8 cellular contexts compared by ENCODE assay signal in the genomic region with DNA sequence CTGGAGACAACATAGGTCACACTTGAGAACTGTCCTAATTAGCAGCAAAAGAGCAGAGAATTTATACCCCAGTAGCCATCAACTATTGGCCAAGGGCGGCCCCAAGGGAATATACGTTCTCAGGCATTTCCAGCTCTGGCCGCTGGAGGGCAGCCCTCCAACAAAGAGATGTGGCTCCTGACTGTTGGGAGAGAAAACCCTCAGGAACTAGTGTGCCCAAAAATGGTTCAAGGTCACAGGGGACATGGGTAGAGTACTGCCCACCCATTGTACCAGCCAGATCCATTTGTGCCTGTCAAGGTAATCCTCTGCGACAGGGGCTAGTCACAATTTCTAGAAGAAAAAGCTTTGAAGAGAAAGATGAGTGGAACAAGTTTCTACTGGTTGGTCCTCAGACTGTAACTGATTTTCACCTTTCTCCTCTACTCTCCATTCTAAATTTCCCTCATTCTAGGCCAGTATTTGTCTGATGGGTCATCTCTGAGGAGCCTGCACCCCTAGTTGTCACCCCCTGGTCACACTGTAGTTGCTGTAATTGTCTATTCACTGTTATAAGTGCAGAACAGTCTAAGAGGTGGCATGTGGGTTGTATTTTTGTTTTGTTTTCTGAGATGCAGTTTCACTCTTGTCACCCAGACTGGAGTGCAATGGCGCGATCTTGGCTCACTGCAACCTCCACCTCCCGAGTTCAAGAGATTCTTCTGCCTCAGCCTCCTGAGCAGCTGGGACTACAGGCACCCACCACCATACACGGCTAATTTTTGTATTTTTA. TPM values are rescaled to one million over a fixed set of nuclear protein-coding genes. Genes with fewer than 3 reads are reported as not detected.
A peak's percentile ranks its signal among the peaks of the same experiment; 100 is the strongest.
DNase-seq lines count a peak whose midpoint lies in the region; ATAC-seq and TF ChIP-seq lines count a peak whose summit lies in the region.

No MANE protein-coding gene starts in this region.

- CTCF ChIA-PET in HEK293T (lab: Yijun Ruan, JAX): interaction anchor here (0.6 to 1.6 kb wide), 14 partner anchors 9 to 391 kb away, joined by 3 to 9 read pairs (median 4); a partner anchor contains a TSS

- DNase-seq in GM04504 (ENCODE audit: low read depth) (peak; percentile 24), HEK293T (ENCODE audit: extremely low spot score) (peak; percentile 87), NCI-H1092 treated with DMSO at 0.1 percent for 48 hours (lab: John Stamatoyannopoulos, UW) (peak; percentile 68), SW 1271 (lab: John Stamatoyannopoulos, UW) (peak; percentile 31 to 44), adrenal gland (peak; percentile 57 to 88 (median 71)), hepatic stellate cell (ENCODE audit: low spot score) (peak; percentile 44), smooth muscle cell (lab: John Stamatoyannopoulos, UW; ENCODE audit: unreplicated experiment) (peak; percentile 22)

- H3F3A ChIP-seq in smooth muscle cell (ENCODE audit: low read depth): no peaks in the 10 kb centered on the region

- TF ChIP-seq CTCF in adrenal gland (IDR thresholded peaks at IDR 0.05) (peak; percentile 68 to 90 (median 74)), smooth muscle cell (IDR thresholded peaks at IDR 0.05; ENCODE audit: borderline replicate concordance, insufficient read depth, poor library complexity, severe bottlenecking) (peak; percentile 86)

- no peaks in the 10 kb centered on the region for H3K79me2 ChIP-seq in smooth muscle cell (ENCODE audit: low read depth)

- no peak for TF ChIP-seq POLR2A in adrenal gland (IDR thresholded peaks at IDR 0.05)

- H3K4me3 ChIP-seq in adrenal gland: no peak overlapping the region
- H3K4me3 ChIP-seq in smooth muscle cell: no peak overlapping the region

- intact Hi-C loops in adrenal gland (cut with DNase I): loop anchor here in 1 of 2 donors (5.0 to 10.0 kb wide), 2 partner anchors 189 to 386 kb away; no protein-coding TSS in a partner anchor

- WGBS in adrenal gland, 4 donors: 41 to 55% (median 44%) methylated on average over 7 to 8 of the region's 8 CpGs
- WGBS in smooth muscle cell (ENCODE audit: low lambda C conversion rate): 46% methylated on average over 8 of the region's 8 CpGs

- no peak overlapping the region for H3K4me2 ChIP-seq in smooth muscle cell

- H3K4me1 ChIP-seq in adrenal gland (replicated peaks in 1 of 2) (no peaks in the 10 kb centered on the region), smooth muscle cell (ENCODE audit: low read depth) (no peaks in the 10 kb centered on the region)

- H3K36me3 ChIP-seq in adrenal gland (replicated peaks in 1 of 2) (no peaks in the 10 kb centered on the region), smooth muscle cell (ENCODE audit: low read depth) (no peaks in the 10 kb centered on the region)

- POLR2A ChIA-PET in HEK293T (lab: Yijun Ruan, JAX): no interaction called here

- H3K27me3 ChIP-seq in adrenal gland (no peaks in the 10 kb centered on the region), smooth muscle cell (ENCODE audit: low read depth) (no peaks in the 10 kb centered on the region)

- H2AFZ ChIP-seq in smooth muscle cell (ENCODE audit: low read depth): no peak overlapping the region

- H3K9me3 ChIP-seq in adrenal gland (replicated peaks in 1 of 3): no peaks in the 10 kb centered on the region
- no peaks in the 10 kb centered on the region for H3K9me3 ChIP-seq in smooth muscle cell (replicated peaks; ENCODE audit: low read depth)

- no peak overlapping the region for H3K9ac ChIP-seq in smooth muscle cell (ENCODE audit: low read depth)

- ATAC-seq in HG03097 (IDR thresholded peaks at IDR 0.05; ENCODE audit: low FRiP score, unreplicated experiment): no peak

- H3K27ac ChIP-seq in adrenal gland (no peak overlapping the region), smooth muscle cell (ENCODE audit: low read depth) (no peak overlapping the region)

- H4K20me1 ChIP-seq in smooth muscle cell (ENCODE audit: low read depth): no peaks in the 10 kb centered on the region

TF ChIP-seq in HEK293T, 16 proteins besides CTCF, POLR2A, EP300 and RAD21:
- TF ChIP-seq NFRKB (IDR thresholded peaks at IDR 0.05) (no peak), L3MBTL2 (conservative IDR thresholded peaks at IDR 0.05) (no peak), ARNT (IDR thresholded peaks at IDR 0.05) (no peak), FOXK2 (IDR thresholded peaks at IDR 0.05) (no peak), HDGF (IDR thresholded peaks at IDR 0.05; ENCODE audit: borderline replicate concordance) (no peak), FOXA1 (IDR thresholded peaks at IDR 0.05) (no peak), ZNF384 (IDR thresholded peaks at IDR 0.05) (no peak), TARDBP (IDR thresholded peaks at IDR 0.05) (no peak), SUZ12 (IDR thresholded peaks at IDR 0.05) (no peak), ELF4 (IDR thresholded peaks at IDR 0.05) (no peak), CTBP1 (IDR thresholded peaks at IDR 0.05; ENCODE audit: borderline replicate concordance) (no peak), SP1 (IDR thresholded peaks at IDR 0.05) (no peak), LEF1 (IDR thresholded peaks at IDR 0.05; ENCODE audit: borderline replicate concordance) (no peak), FOXM1 (IDR thresholded peaks at IDR 0.05; ENCODE audit: borderline replicate concordance) (no peak), BHLHE40 (IDR thresholded peaks at IDR 0.05; ENCODE audit: borderline replicate concordance) (no peak)
- TF ChIP-seq, protein P1, sequence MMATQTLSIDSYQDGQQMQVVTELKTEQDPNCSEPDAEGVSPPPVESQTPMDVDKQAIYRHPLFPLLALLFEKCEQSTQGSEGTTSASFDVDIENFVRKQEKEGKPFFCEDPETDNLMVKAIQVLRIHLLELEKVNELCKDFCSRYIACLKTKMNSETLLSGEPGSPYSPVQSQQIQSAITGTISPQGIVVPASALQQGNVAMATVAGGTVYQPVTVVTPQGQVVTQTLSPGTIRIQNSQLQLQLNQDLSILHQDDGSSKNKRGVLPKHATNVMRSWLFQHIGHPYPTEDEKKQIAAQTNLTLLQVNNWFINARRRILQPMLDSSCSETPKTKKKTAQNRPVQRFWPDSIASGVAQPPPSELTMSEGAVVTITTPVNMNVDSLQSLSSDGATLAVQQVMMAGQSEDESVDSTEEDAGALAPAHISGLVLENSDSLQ (IDR thresholded peaks at IDR 0.05): no peak

RNA-seq across cellular contexts. Expression of a gene that starts 14.7 kb away (rescaled TPM):
- total RNA-seq in adrenal gland: not detected
- not detected for polyA plus RNA-seq in adrenal gland
- not detected in 2 replicates for total RNA-seq in smooth muscle cell
- not detected in 2 replicates for polyA plus RNA-seq in smooth muscle cell

Comparison
In these comparisons a context has a peak if more than half of its experiments do, and no peak if none do; other contexts are left out.
1. DNase-seq: peak in every context shown above with its lines; median percentile 87 in HEK293T; 71 in adrenal gland; 68 in NCI-H1092 treated with DMSO at 0.1 percent for 48 hours; 44 in hepatic stellate cell; 38 in SW 1271; 24 in GM04504; 22 in smooth muscle cell.